In genomic region chr2:158381978-158382377, GRCh38 we compare ENCODE assay signal across 7 cellular contexts.
"Had no signal": no experiment of that assay in that cellular context is flagged by ENCODE, and none has a peak within 500 bp of the region (broad histone marks: within the 10 kb centered on the region; RNA-seq: fewer than 3 reads in every experiment).

No MANE protein-coding gene starts in this region.

- H3K4me2 ChIP-seq: KMS-11 had no signal

- DNase-seq: IMR-90, KBM-7, KG1 had no signal

- H3K4me3 ChIP-seq: K562 had no signal

- FAIRE-seq: HTR-8/SVneo, K562 had no signal

- H3K9ac ChIP-seq: KMS-11 had no signal

- H3K27ac ChIP-seq: HL-60, KMS-11 had no signal
